Comparison of ENCODE assay signal across 24 cellular contexts in the genomic region with DNA sequence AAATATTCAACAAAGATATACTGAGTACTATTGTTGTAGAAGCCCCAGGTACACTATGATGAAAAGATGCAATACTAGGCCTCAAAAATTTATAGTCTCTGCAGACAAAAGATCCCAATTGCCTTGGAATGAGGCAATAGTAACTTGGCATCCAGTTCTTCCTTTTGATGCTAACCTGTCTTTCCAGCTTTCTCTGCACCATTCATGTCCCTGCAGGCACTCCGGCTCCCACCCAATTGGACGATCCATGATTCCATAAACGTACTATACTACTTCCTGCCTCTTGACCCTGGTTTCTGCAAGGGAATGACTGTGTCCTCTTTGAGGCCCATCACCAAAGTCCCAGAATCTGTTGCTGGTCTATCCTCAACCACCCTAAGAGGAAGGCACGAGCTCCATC. TPM values are rescaled to one million over a fixed set of nuclear protein-coding genes. Genes with fewer than 3 reads are reported as not detected.
A peak's percentile ranks its signal among the peaks of the same experiment; 100 is the strongest.
DNase-seq lines count a peak whose midpoint lies in the region; ATAC-seq, FAIRE-seq and TF ChIP-seq lines count a peak whose summit lies in the region.
"Had no signal": no experiment of that assay in that cellular context is flagged by ENCODE, and none has a peak within 500 bp of the region (broad histone marks: within the 10 kb centered on the region; RNA-seq: fewer than 3 reads in every experiment).

No MANE protein-coding gene starts in this region.

- H3K9me3 ChIP-seq in BLaER1 treated with 17β-estradiol and CSF1 and Interleukin-3, amounts not matched to agents 10 nM and 100 nM (replicated peaks in 1 of 11): no peaks in the 10 kb centered on the region
- no peaks in the 10 kb centered on the region for H3K9me3 ChIP-seq in T-helper 17 cell (ENCODE audit: control insufficient read depth, low read length, poor library complexity, severe bottlenecking)
- H3K9me3 ChIP-seq in keratinocyte (ENCODE audit: control insufficient read depth, low read depth, low read length): no peaks in the 10 kb centered on the region
- H3K9me3 ChIP-seq: MG63 had no signal

- peaks cover 27 to 61% (median 55%) of the 10 kb centered on the region in 10 experiments for H3K4me1 ChIP-seq in BLaER1 treated with 17β-estradiol and CSF1 and Interleukin-3, amounts not matched to agents 10 nM and 100 nM
- H3K4me1 ChIP-seq in keratinocyte (ENCODE audit: control insufficient read depth, extremely low read depth, insufficient read depth, low read length): peaks cover 52% of the 10 kb centered on the region

- ATAC-seq in T-helper 17 cell: no peak
- ATAC-seq: GM23338 had no signal

- H2AFZ ChIP-seq in keratinocyte (ENCODE audit: control insufficient read depth, low read length): no peak overlapping the region
- H2AFZ ChIP-seq: GM23338 had no signal

- no peaks in the 10 kb centered on the region for H3K27me3 ChIP-seq in BLaER1 treated with 17β-estradiol and CSF1 and Interleukin-3, amounts not matched to agents 10 nM and 100 nM
- no peaks in the 10 kb centered on the region for H3K27me3 ChIP-seq in keratinocyte (ENCODE audit: control insufficient read depth, extremely low read depth, insufficient read depth, low read length)
- H3K27me3 ChIP-seq: MG63 had no signal

- H3K9ac ChIP-seq in BLaER1 treated with 17β-estradiol and CSF1 and Interleukin-3, amounts not matched to agents 10 nM and 100 nM: no peak overlapping the region
- peak overlapping the region; percentile 39 for H3K9ac ChIP-seq in keratinocyte (ENCODE audit: control insufficient read depth, extremely low read depth, insufficient read depth, low read length)

- DNase-seq in T-helper 17 cell (no peak), endothelial cell (ENCODE audit: low spot score) (no peak), keratinocyte (ENCODE audit: low read depth, low spot score) (no peak), LoVo (ENCODE audit: low spot score) (no peak), glomerular visceral epithelial cell (ENCODE audit: extremely low spot score) (no peak), erythroblast (lab: John Stamatoyannopoulos, UW) (no peak), NCI-H2029 (lab: John Stamatoyannopoulos, UW) (no peak)
- DNase-seq: AML-193, EL, GF-D8, HCEC 1CT, Karpas-422, MG63, NCI-H1048, NCI-H1417 treated with DMSO at 0.1 percent for 48 hours, NCI-H187 treated with DMSO at 0.1 percent for 48 hours, NCI-H526, SHP77 treated with DMSO at 0.1 percent for 48 hours had no signal

- H3K36me3 ChIP-seq in BLaER1 treated with 17β-estradiol and CSF1 and Interleukin-3, amounts not matched to agents 10 nM and 100 nM: peaks cover 0 to 25% (median 0%) of the 10 kb centered on the region in 11 experiments; a peak in 7 of 22 replicates
- peaks cover 6 to 10% of the 10 kb centered on the region in 2 experiments for H3K36me3 ChIP-seq in keratinocyte (ENCODE audit: control insufficient read depth in 2 of 2, extremely low read depth in 1 of 2, insufficient read depth in 2 of 2, low read length in 2 of 2)
- H3K36me3 ChIP-seq: MG63 had no signal

- FAIRE-seq in keratinocyte (lab: Jason Lieb, UNC): peak; percentile 94

- no peaks in the 10 kb centered on the region for H3K9me1 ChIP-seq in keratinocyte (ENCODE audit: control insufficient read depth, extremely low read depth, insufficient read depth, low read length)

- no peak for TF ChIP-seq POLR2A in erythroblast (IDR thresholded peaks at IDR 0.05; ENCODE audit: low read length)

- peak overlapping the region in 9 of 11 experiments; percentile 33 to 87 (median 73); a peak in 17 of 22 replicates for H3K4me2 ChIP-seq in BLaER1 treated with 17β-estradiol and CSF1 and Interleukin-3, amounts not matched to agents 10 nM and 100 nM
- peak overlapping the region; percentile 65 for H3K4me2 ChIP-seq in keratinocyte (ENCODE audit: control insufficient read depth, extremely low read depth, insufficient read depth, low read depth, low read length)
- H3K4me2 ChIP-seq: GM23338 had no signal

- H4K20me1 ChIP-seq in BLaER1 treated with 17β-estradiol and CSF1 and Interleukin-3, amounts not matched to agents 10 nM and 100 nM: peaks cover 0 to 23% (median 0%) of the 10 kb centered on the region in 11 experiments; a peak in 3 of 22 replicates
- H4K20me1 ChIP-seq in keratinocyte (ENCODE audit: control insufficient read depth, extremely low read depth, insufficient read depth, low read length): no peaks in the 10 kb centered on the region

- H3K4me3 Mint-ChIP-seq in T-helper 17 cell: no peak overlapping the region
- H3K4me3 Mint-ChIP-seq in endothelial cell (ENCODE audit: unreplicated experiment): no peak overlapping the region
- H3K4me3 Mint-ChIP-seq: GM23338 had no signal

- no peaks in the 10 kb centered on the region for H3K9me3 Mint-ChIP-seq in endothelial cell (ENCODE audit: unreplicated experiment)
- H3K9me3 Mint-ChIP-seq: GM23338 had no signal

- H3K36me3 Mint-ChIP-seq in T-helper 17 cell (ENCODE audit: low read depth): no peaks in the 10 kb centered on the region
- peaks cover 16% of the 10 kb centered on the region for H3K36me3 Mint-ChIP-seq in endothelial cell (ENCODE audit: low read depth, unreplicated experiment)

- no peak overlapping the region for H3K4me3 ChIP-seq in BLaER1 treated with 17β-estradiol and CSF1 and Interleukin-3, amounts not matched to agents 10 nM and 100 nM
- H3K4me3 ChIP-seq in keratinocyte (ENCODE audit: control insufficient read depth in 2 of 3, extremely low read depth in 1 of 3, insufficient read depth in 2 of 3, low read depth in 1 of 3, low read length in 3 of 3): no peak overlapping the region
- H3K4me3 ChIP-seq: GM23338, MG63, SK-N-MC had no signal

- dilution Hi-C loops in keratinocyte (cut with MboI; ENCODE audit: extremely low pct_ligation_motif_present, low sequenced_read_pairs): no loop called here

- H3K27me3 Mint-ChIP-seq in T-helper 17 cell (peaks cover 15% of the 10 kb centered on the region), endothelial cell (ENCODE audit: unreplicated experiment) (peaks cover 18% of the 10 kb centered on the region)

- TF ChIP-seq CTCF in endothelial cell (IDR thresholded peaks at IDR 0.05; ENCODE audit: unreplicated experiment) (no peak), keratinocyte (optimal IDR thresholded peaks at IDR 0.05 in 1 of 3, IDR thresholded peaks at IDR 0.05 in 1 of 3, conservative IDR thresholded peaks at IDR 0.05 in 1 of 3; ENCODE audit: extremely low read depth in 1 of 3, insufficient read depth in 2 of 3, low read length in 3 of 3) (no peak)

- peaks cover 23% of the 10 kb centered on the region for H3K4me1 Mint-ChIP-seq in T-helper 17 cell
- H3K4me1 Mint-ChIP-seq in endothelial cell (ENCODE audit: unreplicated experiment): no peaks in the 10 kb centered on the region

- no peaks in the 10 kb centered on the region for H3K79me2 ChIP-seq in keratinocyte (ENCODE audit: control insufficient read depth, insufficient read depth, low read length)

- H3K27ac Mint-ChIP-seq in T-helper 17 cell (peak overlapping the region; percentile 29), endothelial cell (ENCODE audit: unreplicated experiment) (peak overlapping the region; percentile 30)
- H3K27ac Mint-ChIP-seq: GM23338 had no signal

- H3K27ac ChIP-seq in BLaER1 treated with 17β-estradiol and CSF1 and Interleukin-3, amounts not matched to agents 10 nM and 100 nM: no peak overlapping the region
- H3K27ac ChIP-seq in keratinocyte (ENCODE audit: control insufficient read depth, insufficient read depth, low read length): peak overlapping the region; percentile 85
- H3K27ac ChIP-seq: SK-N-MC had no signal

RNA-seq across cellular contexts. Expression of a gene that starts 8.0 kb away (rescaled TPM):
- total RNA-seq in T-helper 17 cell (100 to 1,000 TPM; 515 to 717 TPM), endothelial cell (ENCODE audit: unreplicated experiment) (95.2 TPM)
- polyA plus RNA-seq in keratinocyte: 678 to 787 TPM (median 709 TPM) in 3 replicates
- 1,035 TPM for polyA plus RNA-seq in keratinocyte (2011; ENCODE audit: low read depth)
- 759 and 902 TPM in 2 replicates for polyA plus RNA-seq in keratinocyte (2011; cell fraction: cytosol; rRNA removed)
- polyA plus RNA-seq in keratinocyte (2011; cell fraction: nucleus; rRNA removed): 491 and 579 TPM in 2 replicates
- 585 and 747 TPM in 2 replicates for polyA plus RNA-seq in keratinocyte (2012; ENCODE audit: low replicate concordance)
- 343 to 569 TPM (median 417 TPM) in 3 replicates for polyA minus RNA-seq in keratinocyte
- 337 TPM for polyA minus RNA-seq in keratinocyte (2011; cell fraction: cytosol; rRNA and poly(A)+ RNA removed)
- 126 and 127 TPM in 2 replicates for polyA minus RNA-seq in keratinocyte (2011; cell fraction: nucleus; rRNA and poly(A)+ RNA removed)

RNA-seq across cellular contexts. Expression of a gene that starts 12.1 kb away (rescaled TPM):
- under 1 TPM in 1 of 2 donors, not detected in 1; 0.07 TPM for total RNA-seq in T-helper 17 cell
- 2.2 TPM for total RNA-seq in endothelial cell (ENCODE audit: unreplicated experiment)
- polyA plus RNA-seq in keratinocyte: 4.2 to 6.0 TPM (median 5.8 TPM) in 3 replicates
- 5.5 TPM for polyA plus RNA-seq in keratinocyte (2011; ENCODE audit: low read depth)
- polyA plus RNA-seq in keratinocyte (2011; cell fraction: cytosol; rRNA removed): 1.5 and 2.8 TPM in 2 replicates
- 16.7 and 20.7 TPM in 2 replicates for polyA plus RNA-seq in keratinocyte (2011; cell fraction: nucleus; rRNA removed)
- polyA plus RNA-seq in keratinocyte (2012; ENCODE audit: low replicate concordance): 6.9 and 11.6 TPM in 2 replicates
- polyA minus RNA-seq in keratinocyte: 5.0 to 11.5 TPM (median 5.9 TPM) in 3 replicates
- polyA minus RNA-seq in keratinocyte (2011; cell fraction: cytosol; rRNA and poly(A)+ RNA removed): 5.8 TPM
- 13.3 and 13.9 TPM in 2 replicates for polyA minus RNA-seq in keratinocyte (2011; cell fraction: nucleus; rRNA and poly(A)+ RNA removed)
- total RNA-seq: RPMI7951 had no signal
- polyA plus RNA-seq: AG04450 had no signal

RNA-seq across cellular contexts. Expression of a gene that starts 20.7 kb away (rescaled TPM):
- total RNA-seq in T-helper 17 cell: not detected
- not detected for total RNA-seq in endothelial cell (ENCODE audit: unreplicated experiment)
- 0.31 to 0.57 TPM (median 0.41 TPM) in 3 replicates for polyA plus RNA-seq in keratinocyte
- not detected for polyA plus RNA-seq in keratinocyte (2011; ENCODE audit: low read depth)
- polyA plus RNA-seq in keratinocyte (2011; cell fraction: cytosol; rRNA removed): 0.30 and 0.38 TPM in 2 replicates
- not detected in 2 replicates for polyA plus RNA-seq in keratinocyte (2011; cell fraction: nucleus; rRNA removed)
- 0.42 and 0.47 TPM in 2 replicates for polyA plus RNA-seq in keratinocyte (2012; ENCODE audit: low replicate concordance)
- 0.30 TPM in 1 of 3 replicates, not detected in the others for polyA minus RNA-seq in keratinocyte
- polyA minus RNA-seq in keratinocyte (2011; cell fraction: cytosol; rRNA and poly(A)+ RNA removed): not detected
- not detected in 2 replicates for polyA minus RNA-seq in keratinocyte (2011; cell fraction: nucleus; rRNA and poly(A)+ RNA removed)
- total RNA-seq: A172, GM23338 had no signal
- polyA plus RNA-seq: AG04450, GM23338 had no signal

RNA-seq across cellular contexts. Expression of a gene that starts 33.4 kb away (rescaled TPM):
- total RNA-seq in T-helper 17 cell (1 to 10 TPM; 4.6 to 6.3 TPM), endothelial cell (ENCODE audit: unreplicated experiment) (1.0 TPM)
- polyA plus RNA-seq in keratinocyte: 0.82 to 3.0 TPM (median 2.3 TPM) in 3 replicates
- polyA plus RNA-seq in keratinocyte (2011; ENCODE audit: low read depth): 2.4 TPM
- polyA plus RNA-seq in keratinocyte (2011; cell fraction: cytosol; rRNA removed): 1.1 and 2.6 TPM in 2 replicates
- polyA plus RNA-seq in keratinocyte (2011; cell fraction: nucleus; rRNA removed): 0.83 and 0.87 TPM in 2 replicates
- 3.2 and 4.1 TPM in 2 replicates for polyA plus RNA-seq in keratinocyte (2012; ENCODE audit: low replicate concordance)
- 0.42 TPM in 1 of 3 replicates, not detected in the others for polyA minus RNA-seq in keratinocyte
- not detected for polyA minus RNA-seq in keratinocyte (2011; cell fraction: cytosol; rRNA and poly(A)+ RNA removed)
- polyA minus RNA-seq in keratinocyte (2011; cell fraction: nucleus; rRNA and poly(A)+ RNA removed): 0.39 TPM in 1 of 2 replicates, not detected in the other
- total RNA-seq: GM23338 had no signal
